In the genomic region with DNA sequence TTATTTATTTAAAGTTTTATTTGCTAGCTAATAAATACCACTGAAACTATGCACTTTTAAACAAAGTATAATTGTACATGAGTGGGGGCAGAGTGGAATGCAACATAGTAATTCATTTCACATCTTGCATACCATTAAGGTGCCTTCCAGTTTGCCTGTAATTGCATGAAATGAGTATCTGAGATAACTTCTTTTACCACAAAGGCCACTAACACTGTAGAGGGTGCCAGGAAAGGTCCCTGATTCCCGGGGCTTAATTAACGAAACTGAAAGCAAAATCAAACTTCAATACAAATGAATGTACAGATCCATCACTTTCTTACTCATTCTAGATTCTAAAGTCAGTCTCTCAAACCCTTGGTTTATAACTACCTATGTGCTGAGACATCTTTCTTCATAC, we compare ENCODE assay signal across 8 cellular contexts. TPM values are rescaled to one million over a fixed set of nuclear protein-coding genes. Genes with fewer than 3 reads are reported as not detected.
DNase-seq lines count a peak whose midpoint lies in the region; ATAC-seq and TF ChIP-seq lines count a peak whose summit lies in the region.

No MANE protein-coding gene starts in this region.

- ATAC-seq in GM19463 (IDR thresholded peaks at IDR 0.05; ENCODE audit: unreplicated experiment) (peak; percentile 42), HG03575 (IDR thresholded peaks at IDR 0.05; ENCODE audit: extremely low read depth, insufficient number of reproducible peaks, low FRiP score, unreplicated experiment) (peak; percentile 33), upper lobe of right lung (no peak)

- no peaks in the 10 kb centered on the region for H3K27me3 Mint-ChIP-seq in activated CD4-positive, alpha-beta T cell treated with anti-CD3 and anti-CD28 coated beads, Interleukin-2, amount 10 ng/mL, durations not matched to agents 24 days and 14 days
- H3K27me3 Mint-ChIP-seq in immature natural killer cell (ENCODE audit: low read depth in 3 of 3), result peaks cover 23 to 31% (median 28%) of the 10 kb centered on the region in 3 donors

- peak overlapping the region; percentile 65 for H3K27ac Mint-ChIP-seq in activated CD4-positive, alpha-beta T cell treated with anti-CD3 and anti-CD28 coated beads, Interleukin-2, amount 10 ng/mL, durations not matched to agents 24 days and 14 days
- peak overlapping the region in 1 of 6 donors; percentile 87 for H3K27ac Mint-ChIP-seq in immature natural killer cell

- H3K4me1 ChIP-seq in upper lobe of right lung, result peaks cover 25% of the 10 kb centered on the region

- H3K27ac ChIP-seq in upper lobe of right lung, result peak overlapping the region; percentile 31

- H3K9me3 Mint-ChIP-seq in activated CD4-positive, alpha-beta T cell treated with anti-CD3 and anti-CD28 coated beads, Interleukin-2, amount 10 ng/mL, durations not matched to agents 24 days and 14 days, result peaks cover 3% of the 10 kb centered on the region
- peaks cover 0 to 2% (median 0%) of the 10 kb centered on the region in 6 donors for H3K9me3 Mint-ChIP-seq in immature natural killer cell

- intact Hi-C loops in activated CD4-positive, alpha-beta T cell treated with anti-CD3 and anti-CD28 coated beads, Interleukin-2, amount 10 ng/mL, durations not matched to agents 24 days and 14 days (cut with micrococcal nuclease), result loop anchor here (1.0 to 5.0 kb wide), 5 partner anchors 8 to 208 kb away; a partner anchor contains a TSS
- intact Hi-C loops in upper lobe of right lung (cut with DNase I), result no loop called here

- peak; percentile 65 for DNase-seq in EH (ENCODE audit: low read depth)
- DNase-seq in activated CD4-positive, alpha-beta T cell treated with anti-CD3 and anti-CD28 coated beads, Interleukin-2, amount 10 ng/mL, durations not matched to agents 24 days and 14 days, result peak; percentile 86
- peak; percentile 74 to 76 (median 74) for DNase-seq in immature natural killer cell
- DNase-seq in upper lobe of right lung, result no peak
- no peak for DNase-seq in ureter (ENCODE audit: low spot score)
- no peak for DNase-seq in NCI-H524 (lab: John Stamatoyannopoulos, UW)

- peaks cover 35% of the 10 kb centered on the region for H3K4me1 Mint-ChIP-seq in activated CD4-positive, alpha-beta T cell treated with anti-CD3 and anti-CD28 coated beads, Interleukin-2, amount 10 ng/mL, durations not matched to agents 24 days and 14 days
- H3K4me1 Mint-ChIP-seq in immature natural killer cell, result peaks cover 24 to 31% of the 10 kb centered on the region in 2 donors

- H3K4me3 ChIP-seq in upper lobe of right lung, result peak overlapping the region; percentile 89

- H3K36me3 Mint-ChIP-seq in activated CD4-positive, alpha-beta T cell treated with anti-CD3 and anti-CD28 coated beads, Interleukin-2, amount 10 ng/mL, durations not matched to agents 24 days and 14 days (ENCODE audit: low read depth), result peaks cover 8% of the 10 kb centered on the region
- peaks cover 0 to 9% (median 2%) of the 10 kb centered on the region in 3 donors for H3K36me3 Mint-ChIP-seq in immature natural killer cell

- no peaks in the 10 kb centered on the region for H3K36me3 ChIP-seq in upper lobe of right lung

- no peaks in the 10 kb centered on the region for H3K27me3 ChIP-seq in upper lobe of right lung

- peak overlapping the region; percentile 98 for H3K4me3 Mint-ChIP-seq in activated CD4-positive, alpha-beta T cell treated with anti-CD3 and anti-CD28 coated beads, Interleukin-2, amount 10 ng/mL, durations not matched to agents 24 days and 14 days
- peak overlapping the region in 3 of 5 donors; percentile 96 to 100 (median 100) for H3K4me3 Mint-ChIP-seq in immature natural killer cell

- TF ChIP-seq CTCF in upper lobe of right lung (IDR thresholded peaks at IDR 0.05), result no peak

- no peaks in the 10 kb centered on the region for H3K9me3 ChIP-seq in upper lobe of right lung

RNA-seq across cellular contexts. Expression of a gene that starts 2.1 kb away (rescaled TPM):
- 104 and 109 TPM in 2 replicates for total RNA-seq in activated CD4-positive, alpha-beta T cell treated with anti-CD3 and anti-CD28 coated beads, Interleukin-2, amount 10 ng/mL, durations not matched to agents 24 days and 14 days
- 100 to 1,000 TPM; 291 to 313 (median 291) TPM for polyA plus RNA-seq in immature natural killer cell
- total RNA-seq in upper lobe of right lung, result 228 TPM
- total RNA-seq in ureter, result 76.5 TPM

Comparison
In these comparisons a context has a peak if more than half of its experiments do, and no peak if none do; other contexts are left out.
1. DNase-seq: peak in EH (single experiment), activated CD4-positive, alpha-beta T cell treated with anti-CD3 and anti-CD28 coated beads, Interleukin-2, amount 10 ng/mL, durations not matched to agents 24 days and 14 days (single experiment) and immature natural killer cell (3 of 3); none in upper lobe of right lung (single experiment), ureter (single experiment) and NCI-H524 (0 of 2).